8 cellular contexts compared by ENCODE assay signal in the genomic region with DNA sequence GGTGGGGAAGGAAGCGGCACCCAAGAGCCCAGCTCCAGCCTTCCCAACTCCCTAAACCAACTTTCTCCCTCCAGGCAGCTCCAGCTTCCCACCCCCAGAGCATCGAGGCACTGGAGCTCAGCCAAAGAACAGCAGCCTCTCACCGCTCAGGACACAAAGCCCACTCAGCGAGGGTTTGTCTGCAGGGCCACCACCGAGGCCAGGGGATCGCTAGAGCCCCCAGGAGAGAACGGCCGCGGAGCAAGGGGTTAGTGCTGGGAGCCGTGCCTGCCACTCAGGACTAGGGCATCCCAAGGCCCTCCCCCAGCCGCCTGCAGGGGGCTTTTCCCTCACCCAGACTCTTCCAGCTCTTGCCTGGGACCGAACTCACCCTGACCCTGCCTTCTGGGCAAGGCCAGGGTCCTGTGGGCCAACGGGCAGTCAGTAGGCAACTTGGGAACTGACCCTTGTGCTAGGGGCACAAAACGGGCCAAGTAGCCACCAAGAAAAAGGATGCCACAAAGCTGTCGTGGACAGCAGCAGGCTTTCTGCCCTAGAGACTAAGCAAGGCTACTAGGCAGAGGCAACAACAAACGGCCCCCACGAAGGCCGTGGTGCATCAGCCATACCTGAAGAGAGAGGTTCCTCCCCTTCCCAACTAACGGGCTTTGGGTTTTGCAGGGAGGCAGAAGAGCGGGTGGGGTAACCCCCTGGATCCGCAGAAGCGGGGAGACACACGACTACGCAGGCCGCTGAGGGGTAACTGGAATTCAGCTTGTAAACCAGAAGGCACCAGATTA. TPM values are rescaled to one million over a fixed set of nuclear protein-coding genes. Genes with fewer than 3 reads are reported as not detected.
DNase-seq lines count a peak whose midpoint lies in the region; ATAC-seq and TF ChIP-seq lines count a peak whose summit lies in the region.

No MANE protein-coding gene starts in this region.

- TF ChIP-seq CTCF in left lung (IDR thresholded peaks at IDR 0.05), result no peak

- ATAC-seq in activated CD8-positive, alpha-beta memory T cell treated with anti-CD3 and anti-CD28 coated beads, Interleukin-2, amount 10 ng/mL, durations not matched to agents 7 days and 5 days, result no peak
- no peak for ATAC-seq in activated naive CD8-positive, alpha-beta T cell treated with anti-CD3 and anti-CD28 coated beads, Interleukin-2, amount 10 ng/mL, durations not matched to agents 7 days and 5 days (ENCODE audit: low read depth)
- ATAC-seq in left lung (no peak), HG03095 (IDR thresholded peaks at IDR 0.05; ENCODE audit: unreplicated experiment) (no peak), HG03565 (IDR thresholded peaks at IDR 0.05; ENCODE audit: unreplicated experiment) (no peak)

- H3K27me3 ChIP-seq in left lung (no peaks in the 10 kb centered on the region), thymus (ENCODE audit: control insufficient read depth, insufficient read depth) (no peaks in the 10 kb centered on the region)

- H3K4me3 ChIP-seq in left lung, result peak overlapping the region; percentile 24 to 72
- H3K4me3 ChIP-seq in thymus (ENCODE audit: low read length), result peak overlapping the region; percentile 62

- H3K4me1 Mint-ChIP-seq in activated CD8-positive, alpha-beta memory T cell treated with anti-CD3 and anti-CD28 coated beads, Interleukin-2, amount 10 ng/mL, durations not matched to agents 7 days and 5 days, result peaks cover 35% of the 10 kb centered on the region
- peaks cover 8% of the 10 kb centered on the region for H3K4me1 Mint-ChIP-seq in activated naive CD8-positive, alpha-beta T cell treated with anti-CD3 and anti-CD28 coated beads, Interleukin-2, amount 10 ng/mL, durations not matched to agents 7 days and 5 days

- H3K36me3 Mint-ChIP-seq in activated CD8-positive, alpha-beta memory T cell treated with anti-CD3 and anti-CD28 coated beads, Interleukin-2, amount 10 ng/mL, durations not matched to agents 7 days and 5 days, result peaks cover 24% of the 10 kb centered on the region
- peaks cover 19% of the 10 kb centered on the region for H3K36me3 Mint-ChIP-seq in activated naive CD8-positive, alpha-beta T cell treated with anti-CD3 and anti-CD28 coated beads, Interleukin-2, amount 10 ng/mL, durations not matched to agents 7 days and 5 days

- no peaks in the 10 kb centered on the region for H3K36me3 ChIP-seq in left lung
- peaks cover 5% of the 10 kb centered on the region for H3K36me3 ChIP-seq in thymus (ENCODE audit: control insufficient read depth, insufficient read depth)

- 5% methylated on average over 25 of the region's 25 CpGs for WGBS in thymus

- intact Hi-C loops in left lung (cut with DNase I), result no loop called here

- peak overlapping the region; percentile 100 for H3K27ac Mint-ChIP-seq in activated CD8-positive, alpha-beta memory T cell treated with anti-CD3 and anti-CD28 coated beads, Interleukin-2, amount 10 ng/mL, durations not matched to agents 7 days and 5 days
- H3K27ac Mint-ChIP-seq in activated naive CD8-positive, alpha-beta T cell treated with anti-CD3 and anti-CD28 coated beads, Interleukin-2, amount 10 ng/mL, durations not matched to agents 7 days and 5 days, result peak overlapping the region; percentile 100

- H3K9me3 ChIP-seq in left lung (no peaks in the 10 kb centered on the region), thymus (ENCODE audit: control insufficient read depth) (no peaks in the 10 kb centered on the region)

- CTCF ChIA-PET in activated CD8-positive, alpha-beta memory T cell treated with anti-CD3 and anti-CD28 coated beads, Interleukin-2, amount 10 ng/mL, durations not matched to agents 7 days and 5 days (lab: Charles Lee), result interaction anchor here (1.7 to 7.2 kb wide), 4 partner anchors 12 to 44 kb away, joined by 5 to 52 read pairs (median 27); a partner anchor contains a TSS

- H3K9me3 Mint-ChIP-seq in activated CD8-positive, alpha-beta memory T cell treated with anti-CD3 and anti-CD28 coated beads, Interleukin-2, amount 10 ng/mL, durations not matched to agents 7 days and 5 days (ENCODE audit: low read depth), result no peaks in the 10 kb centered on the region
- no peaks in the 10 kb centered on the region for H3K9me3 Mint-ChIP-seq in activated naive CD8-positive, alpha-beta T cell treated with anti-CD3 and anti-CD28 coated beads, Interleukin-2, amount 10 ng/mL, durations not matched to agents 7 days and 5 days

- no peaks in the 10 kb centered on the region for H3K27me3 Mint-ChIP-seq in activated CD8-positive, alpha-beta memory T cell treated with anti-CD3 and anti-CD28 coated beads, Interleukin-2, amount 10 ng/mL, durations not matched to agents 7 days and 5 days
- no peaks in the 10 kb centered on the region for H3K27me3 Mint-ChIP-seq in activated naive CD8-positive, alpha-beta T cell treated with anti-CD3 and anti-CD28 coated beads, Interleukin-2, amount 10 ng/mL, durations not matched to agents 7 days and 5 days

- POLR2A ChIA-PET in activated naive CD8-positive, alpha-beta T cell treated with anti-CD3 and anti-CD28 coated beads, Interleukin-2, amount 10 ng/mL, durations not matched to agents 7 days and 5 days (lab: Charles Lee), result interaction anchor here (0.7 to 7.6 kb wide), 8 partner anchors 12 to 57 kb away, joined by 3 to 110 read pairs (median 11); a partner anchor contains a TSS

- H3K27ac ChIP-seq in left lung (peak overlapping the region; percentile 23 to 84), thymus (ENCODE audit: low read depth) (peak overlapping the region; percentile 91)

- peaks cover 12 to 56% of the 10 kb centered on the region in 2 donors for H3K4me1 ChIP-seq in left lung
- peaks cover 25% of the 10 kb centered on the region for H3K4me1 ChIP-seq in thymus (ENCODE audit: control insufficient read depth, insufficient read depth, low read length)

- peak overlapping the region; percentile 95 for H3K4me3 Mint-ChIP-seq in activated CD8-positive, alpha-beta memory T cell treated with anti-CD3 and anti-CD28 coated beads, Interleukin-2, amount 10 ng/mL, durations not matched to agents 7 days and 5 days
- peak overlapping the region; percentile 100 for H3K4me3 Mint-ChIP-seq in activated naive CD8-positive, alpha-beta T cell treated with anti-CD3 and anti-CD28 coated beads, Interleukin-2, amount 10 ng/mL, durations not matched to agents 7 days and 5 days

- DNase-seq in activated CD8-positive, alpha-beta memory T cell treated with anti-CD3 and anti-CD28 coated beads, Interleukin-2, amount 10 ng/mL, durations not matched to agents 7 days and 5 days, result no peak
- no peak for DNase-seq in activated CD8-positive, alpha-beta memory T cell treated with anti-CD3 and anti-CD28 coated beads, Interleukin-2, amount 50 U/mL, for 4 hours
- DNase-seq in activated naive CD8-positive, alpha-beta T cell treated with anti-CD3 and anti-CD28 coated beads, Interleukin-2, amount 10 ng/mL, durations not matched to agents 7 days and 5 days, result no peak
- DNase-seq in left lung, result peak in 1 of 2 donors; percentile 32
- no peak for DNase-seq in AML-193 (lab: John Stamatoyannopoulos, UW)

RNA-seq across cellular contexts. Expression of a gene that starts 2.3 kb away (rescaled TPM):
- 100 to 1,000 TPM; 136 to 138 TPM for total RNA-seq in activated CD8-positive, alpha-beta memory T cell treated with anti-CD3 and anti-CD28 coated beads, Interleukin-2, amount 10 ng/mL, durations not matched to agents 7 days and 5 days
- 100 to 1,000 TPM; 101 to 107 TPM for total RNA-seq in activated naive CD8-positive, alpha-beta T cell treated with anti-CD3 and anti-CD28 coated beads, Interleukin-2, amount 10 ng/mL, durations not matched to agents 7 days and 5 days
- total RNA-seq in left lung, result 10 to 100 TPM; 46.6 to 58.1 TPM
- polyA plus RNA-seq in thymus, result 21.9 TPM

RNA-seq across cellular contexts. Expression of a gene that starts 3.2 kb away (rescaled TPM):
- 10 to 100 TPM in 1 of 2 experiments, 1 to 10 TPM in 1; 8.6 to 10.7 TPM for total RNA-seq in activated CD8-positive, alpha-beta memory T cell treated with anti-CD3 and anti-CD28 coated beads, Interleukin-2, amount 10 ng/mL, durations not matched to agents 7 days and 5 days
- 1 to 10 TPM; 8.6 to 9.7 TPM for total RNA-seq in activated naive CD8-positive, alpha-beta T cell treated with anti-CD3 and anti-CD28 coated beads, Interleukin-2, amount 10 ng/mL, durations not matched to agents 7 days and 5 days
- total RNA-seq in left lung, result 10 to 100 TPM in 1 of 2 donors, 1 to 10 TPM in 1; 8.8 to 13.5 TPM
- 6.9 TPM for polyA plus RNA-seq in thymus

RNA-seq across cellular contexts. Expression of a gene that starts 24.9 kb away (rescaled TPM):
- total RNA-seq in activated CD8-positive, alpha-beta memory T cell treated with anti-CD3 and anti-CD28 coated beads, Interleukin-2, amount 10 ng/mL, durations not matched to agents 7 days and 5 days, result 1 to 10 TPM; 6.8 to 7.5 TPM
- total RNA-seq in activated naive CD8-positive, alpha-beta T cell treated with anti-CD3 and anti-CD28 coated beads, Interleukin-2, amount 10 ng/mL, durations not matched to agents 7 days and 5 days, result 10 to 100 TPM; 18.1 to 18.8 TPM
- total RNA-seq in left lung, result 10 to 100 TPM; 44.7 to 62.1 TPM
- polyA plus RNA-seq in thymus, result 18.3 TPM

RNA-seq across cellular contexts. Expression of a gene that starts 34.5 kb away (rescaled TPM):
- 100 to 1,000 TPM in 1 of 2 experiments, 10 to 100 TPM in 1; 92.8 to 115 TPM for total RNA-seq in activated CD8-positive, alpha-beta memory T cell treated with anti-CD3 and anti-CD28 coated beads, Interleukin-2, amount 10 ng/mL, durations not matched to agents 7 days and 5 days
- total RNA-seq in activated naive CD8-positive, alpha-beta T cell treated with anti-CD3 and anti-CD28 coated beads, Interleukin-2, amount 10 ng/mL, durations not matched to agents 7 days and 5 days, result 10 to 100 TPM; 79.5 to 84.3 TPM
- 100 to 1,000 TPM in 1 of 2 donors, 10 to 100 TPM in 1; 87.5 to 105 TPM for total RNA-seq in left lung
- polyA plus RNA-seq in thymus, result 94.7 TPM

RNA-seq across cellular contexts. Expression of a gene that starts 43.2 kb away (rescaled TPM):
- total RNA-seq in activated CD8-positive, alpha-beta memory T cell treated with anti-CD3 and anti-CD28 coated beads, Interleukin-2, amount 10 ng/mL, durations not matched to agents 7 days and 5 days, result 100 to 1,000 TPM; 188 to 300 TPM
- total RNA-seq in activated naive CD8-positive, alpha-beta T cell treated with anti-CD3 and anti-CD28 coated beads, Interleukin-2, amount 10 ng/mL, durations not matched to agents 7 days and 5 days, result 100 to 1,000 TPM; 341 to 356 TPM
- 10 to 100 TPM; 35.6 to 96.2 TPM for total RNA-seq in left lung
- polyA plus RNA-seq in thymus, result 481 TPM
